In the genomic region with DNA sequence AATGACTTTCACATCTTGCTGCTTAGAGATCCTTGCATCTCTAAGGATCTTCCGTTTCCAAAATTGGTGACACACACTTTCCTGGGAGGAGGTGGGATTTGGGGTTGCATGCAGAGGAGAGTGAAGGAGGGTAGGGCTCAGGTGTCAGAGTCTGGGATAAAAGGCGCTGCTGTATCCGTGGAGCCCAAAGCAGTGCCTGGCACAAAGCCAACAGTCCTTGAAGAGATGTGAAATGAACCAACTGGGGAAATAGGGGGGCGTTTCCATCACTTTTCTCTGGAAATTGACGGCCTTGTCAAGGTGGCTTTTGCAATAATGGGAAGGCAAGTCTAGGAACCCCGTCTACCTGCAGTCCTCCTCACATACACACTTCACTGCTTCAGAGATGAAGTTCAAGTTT, we compare ENCODE assay signal across 25 cellular contexts. TPM values are rescaled to one million over a fixed set of nuclear protein-coding genes. Genes with fewer than 3 reads are reported as not detected.
DNase-seq lines count a peak whose midpoint lies in the region; ATAC-seq, FAIRE-seq and TF ChIP-seq lines count a peak whose summit lies in the region.
"Had no signal": no experiment of that assay in that cellular context is flagged by ENCODE, and none has a peak within 500 bp of the region (broad histone marks: within the 10 kb centered on the region; RNA-seq: fewer than 3 reads in every experiment).

No MANE protein-coding gene starts in this region.

- no peak for ATAC-seq in HG02588 (IDR thresholded peaks at IDR 0.05; ENCODE audit: unreplicated experiment)
- no peak for ATAC-seq in activated CD8-positive, alpha-beta T cell treated with anti-CD3 and anti-CD28 coated beads for 36 hours
- ATAC-seq: GM23338 had no signal

- H3K4me3 Mint-ChIP-seq in activated CD8-positive, alpha-beta T cell treated with anti-CD3 and anti-CD28 coated beads for 36 hours: no peak overlapping the region
- H3K4me3 Mint-ChIP-seq: activated naive CD4-positive, alpha-beta T cell treated with anti-CD3 and anti-CD28 coated beads for 36 hours; CD4-positive, alpha-beta T cell; GM23338; T-helper 2 cell treated with Interferon-gamma antibody and Interleukin-4, amounts not matched to agents 5 μg/mL and 100 μg/mL, for 36 hours had no signal

- CTCF ChIA-PET in activated CD8-positive, alpha-beta T cell treated with anti-CD3 and anti-CD28 coated beads for 36 hours (lab: Charles Lee): no interaction called here

- no peaks in the 10 kb centered on the region for H3K4me1 ChIP-seq in kidney (ENCODE audit: control insufficient read depth in 1 of 2, insufficient read depth in 1 of 2, low read depth in 1 of 2, low read length in 2 of 2)

- no peak for FAIRE-seq in kidney (lab: Jason Lieb, UNC)

- no peak for TF ChIP-seq EP300 in Ishikawa (IDR thresholded peaks at IDR 0.05; ENCODE audit: borderline replicate concordance)

- H3K9me3 ChIP-seq in kidney (ENCODE audit: control insufficient read depth in 1 of 2, low read length in 2 of 2): no peaks in the 10 kb centered on the region

- TF ChIP-seq RAD21 in Ishikawa (IDR thresholded peaks at IDR 0.05; ENCODE audit: low read depth): no peak

- H3K4me3 ChIP-seq in kidney (ENCODE audit: low read length in 2 of 2): no peak overlapping the region
- H3K4me3 ChIP-seq: GM23338 had no signal

- TF ChIP-seq CTCF in kidney (IDR thresholded peaks at IDR 0.05; ENCODE audit: borderline replicate concordance, extremely low read depth, insufficient read depth): no peak
- TF ChIP-seq CTCF in activated CD8-positive, alpha-beta T cell treated with anti-CD3 and anti-CD28 coated beads for 36 hours (IDR thresholded peaks at IDR 0.05): no peak

- H3K27ac Mint-ChIP-seq in activated CD8-positive, alpha-beta T cell treated with anti-CD3 and anti-CD28 coated beads for 36 hours: no peak overlapping the region
- H3K27ac Mint-ChIP-seq: activated naive CD4-positive, alpha-beta T cell treated with anti-CD3 and anti-CD28 coated beads for 36 hours; CD4-positive, alpha-beta T cell; GM23338; progenitor cell of endocrine pancreas; T-helper 2 cell treated with Interferon-gamma antibody and Interleukin-4, amounts not matched to agents 5 μg/mL and 100 μg/mL, for 36 hours had no signal

- H3K36me3 ChIP-seq in kidney (ENCODE audit: control insufficient read depth in 1 of 2, insufficient read depth in 2 of 2, low read length in 2 of 2): no peaks in the 10 kb centered on the region

- no peaks in the 10 kb centered on the region for H3K36me3 Mint-ChIP-seq in activated CD8-positive, alpha-beta T cell treated with anti-CD3 and anti-CD28 coated beads for 36 hours (ENCODE audit: low read depth)

- H3K9ac ChIP-seq in kidney (ENCODE audit: low read length in 2 of 2): no peak overlapping the region

- peak; percentile 55 for DNase-seq in DMS79 treated with DMSO at 0.1 percent for 48 hours (lab: John Stamatoyannopoulos, UW)
- DNase-seq in DMS79 (lab: John Stamatoyannopoulos, UW): no peak
- DNase-seq in NCI-H2107 treated with DMSO at 0.1 percent for 48 hours (lab: John Stamatoyannopoulos, UW; ENCODE audit: unreplicated experiment): peak; percentile 26
- DNase-seq in SHP77 (lab: John Stamatoyannopoulos, UW): peak; percentile 28 to 70
- no peak for DNase-seq in kidney
- DNase-seq in activated CD8-positive, alpha-beta T cell treated with anti-CD3 and anti-CD28 coated beads for 36 hours: no peak
- DNase-seq: 8988T; activated CD4-positive, alpha-beta T cell treated with anti-CD3 and anti-CD28 coated beads for 48 hours; activated naive CD4-positive, alpha-beta T cell treated with anti-CD3 and anti-CD28 coated beads for 36 hours; activated T-cell treated with anti-CD3 and anti-CD28 coated beads, Interleukin-2, amount 50 U/mL, for 48 hours; amniotic stem cell; CD4-positive, alpha-beta T cell; DMS53; effector CD4-positive, alpha-beta T cell; GF-D8; KG1; left colon; NCI-H510A; stimulated activated CD8-positive, alpha-beta memory T cell treated with anti-CD3 and anti-CD28 coated beads, Interleukin-4, amount 100 ng/mL, for 48 hours; trophoblast cell had no signal

- POLR2A ChIA-PET in activated CD8-positive, alpha-beta T cell treated with anti-CD3 and anti-CD28 coated beads for 36 hours (lab: Charles Lee): no interaction called here

- H3K27me3 Mint-ChIP-seq in activated CD8-positive, alpha-beta T cell treated with anti-CD3 and anti-CD28 coated beads for 36 hours: no peaks in the 10 kb centered on the region
- H3K27me3 Mint-ChIP-seq: CD4-positive, alpha-beta T cell; progenitor cell of endocrine pancreas had no signal

- intact Hi-C loops in kidney (cut with DNase I): no loop called here
- intact Hi-C loops in activated CD8-positive, alpha-beta T cell treated with anti-CD3 and anti-CD28 coated beads for 36 hours (cut with micrococcal nuclease): no loop called here

- H3K4me1 Mint-ChIP-seq in activated CD8-positive, alpha-beta T cell treated with anti-CD3 and anti-CD28 coated beads for 36 hours (ENCODE audit: low read depth): no peaks in the 10 kb centered on the region

- no peak overlapping the region for H3K27ac ChIP-seq in kidney (ENCODE audit: low read depth in 2 of 2, low read length in 2 of 2)

- H3K9me3 Mint-ChIP-seq in activated CD8-positive, alpha-beta T cell treated with anti-CD3 and anti-CD28 coated beads for 36 hours: no peaks in the 10 kb centered on the region
- H3K9me3 Mint-ChIP-seq: activated naive CD4-positive, alpha-beta T cell treated with anti-CD3 and anti-CD28 coated beads for 36 hours; CD4-positive, alpha-beta T cell; T-helper 2 cell treated with Interferon-gamma antibody and Interleukin-4, amounts not matched to agents 5 μg/mL and 100 μg/mL, for 36 hours had no signal

TF ChIP-seq in Ishikawa, 13 proteins besides CTCF, POLR2A, EP300 and RAD21:
- TF ChIP-seq NFIC (IDR thresholded peaks at IDR 0.05) (peak; percentile 46), ZBTB7A (IDR thresholded peaks at IDR 0.05; ENCODE audit: low read depth) (no peak)

RNA-seq across cellular contexts. Expression of gene NELFCD, which starts 59.5 kb away (rescaled TPM):
- 50.2 TPM for total RNA-seq in kidney
- polyA plus RNA-seq in kidney (ENCODE audit: insufficient read depth, low read depth, low replicate concordance): 63.4 TPM
- 100 to 1,000 TPM; 106 to 120 TPM for total RNA-seq in activated CD8-positive, alpha-beta T cell treated with anti-CD3 and anti-CD28 coated beads for 36 hours

Comparison
In these comparisons a context has a peak if more than half of its experiments do, and no peak if none do; other contexts are left out.
1. DNase-seq: peak in DMS79 treated with DMSO at 0.1 percent for 48 hours (single experiment), NCI-H2107 treated with DMSO at 0.1 percent for 48 hours (single experiment) and SHP77 (2 of 2); none in DMS79 (single experiment), kidney (single experiment) and activated CD8-positive, alpha-beta T cell treated with anti-CD3 and anti-CD28 coated beads for 36 hours (single experiment).